In genomic region chr19:55257461-55258411, GRCh38 we compare ENCODE assay signal across 8 cellular contexts. TPM values are rescaled to one million over a fixed set of nuclear protein-coding genes. Genes with fewer than 3 reads are reported as not detected.
DNase-seq lines count a peak whose midpoint lies in the region; ATAC-seq, FAIRE-seq and TF ChIP-seq lines count a peak whose summit lies in the region.

No MANE protein-coding gene starts in this region.

- FAIRE-seq in keratinocyte (lab: Jason Lieb, UNC): no peak

- H3K27ac Mint-ChIP-seq in activated naive CD8-positive, alpha-beta T cell treated with anti-CD3 and anti-CD28 coated beads, Interleukin-2, amount 50 U/mL, for 24 hours: peak overlapping the region; percentile 99

- no peaks in the 10 kb centered on the region for H3K27me3 Mint-ChIP-seq in activated naive CD8-positive, alpha-beta T cell treated with anti-CD3 and anti-CD28 coated beads, Interleukin-2, amount 50 U/mL, for 24 hours

- peaks cover 10% of the 10 kb centered on the region for H3K9me1 ChIP-seq in keratinocyte (ENCODE audit: control insufficient read depth, extremely low read depth, insufficient read depth, low read length)

- peak overlapping the region; percentile 79 to 99 (median 88) for H3K4me3 ChIP-seq in keratinocyte (ENCODE audit: control insufficient read depth in 2 of 3, extremely low read depth in 1 of 3, insufficient read depth in 2 of 3, low read depth in 1 of 3, low read length in 3 of 3)

- H3K9me3 ChIP-seq in keratinocyte (ENCODE audit: control insufficient read depth, low read depth, low read length): no peaks in the 10 kb centered on the region

- no peak for TF ChIP-seq CTCF in keratinocyte (optimal IDR thresholded peaks at IDR 0.05 in 1 of 3, IDR thresholded peaks at IDR 0.05 in 1 of 3, conservative IDR thresholded peaks at IDR 0.05 in 1 of 3; ENCODE audit: extremely low read depth in 1 of 3, insufficient read depth in 2 of 3, low read length in 3 of 3)

- H3K4me1 ChIP-seq in keratinocyte (ENCODE audit: control insufficient read depth, extremely low read depth, insufficient read depth, low read length): peaks cover 27% of the 10 kb centered on the region

- peak overlapping the region; percentile 95 for H3K4me3 Mint-ChIP-seq in activated naive CD8-positive, alpha-beta T cell treated with anti-CD3 and anti-CD28 coated beads, Interleukin-2, amount 50 U/mL, for 24 hours

- no peak overlapping the region for H2AFZ ChIP-seq in keratinocyte (ENCODE audit: control insufficient read depth, low read length)

- H3K36me3 Mint-ChIP-seq in activated naive CD8-positive, alpha-beta T cell treated with anti-CD3 and anti-CD28 coated beads, Interleukin-2, amount 50 U/mL, for 24 hours (ENCODE audit: low read depth): peaks cover 43% of the 10 kb centered on the region

- peak overlapping the region; percentile 96 for H3K4me2 ChIP-seq in keratinocyte (ENCODE audit: control insufficient read depth, extremely low read depth, insufficient read depth, low read depth, low read length)

- peaks cover 39% of the 10 kb centered on the region for H4K20me1 ChIP-seq in keratinocyte (ENCODE audit: control insufficient read depth, extremely low read depth, insufficient read depth, low read length)

- peak; percentile 30 for DNase-seq in NCI-H146 (lab: John Stamatoyannopoulos, UW)
- no peak for DNase-seq in NCI-H146 treated with DMSO at 0.1 percent for 48 hours (lab: John Stamatoyannopoulos, UW; ENCODE audit: unreplicated experiment)
- peak; percentile 56 for DNase-seq in NAMALWA (ENCODE audit: low spot score)
- peak; percentile 38 for DNase-seq in activated naive CD8-positive, alpha-beta T cell treated with anti-CD3 and anti-CD28 coated beads, Interleukin-2, amount 50 U/mL, for 24 hours
- no peak for DNase-seq in keratinocyte (ENCODE audit: low read depth, low spot score)
- DNase-seq in stimulated activated CD4-positive, alpha-beta T cell treated with anti-CD3 and anti-CD28 coated beads, Interleukin-4, amount 100 ng/mL, for 24 hours: peak; percentile 34
- DNase-seq in putamen (ENCODE audit: low spot score): no peak

- H3K4me1 Mint-ChIP-seq in activated naive CD8-positive, alpha-beta T cell treated with anti-CD3 and anti-CD28 coated beads, Interleukin-2, amount 50 U/mL, for 24 hours: peaks cover 56% of the 10 kb centered on the region

- H3K79me2 ChIP-seq in keratinocyte (ENCODE audit: control insufficient read depth, insufficient read depth, low read length): peaks cover 59% of the 10 kb centered on the region

- dilution Hi-C loops in keratinocyte (cut with MboI; ENCODE audit: extremely low pct_ligation_motif_present, low sequenced_read_pairs): no loop called here

- peaks cover 2 to 11% of the 10 kb centered on the region in 2 experiments for H3K36me3 ChIP-seq in keratinocyte (ENCODE audit: control insufficient read depth in 2 of 2, extremely low read depth in 1 of 2, insufficient read depth in 2 of 2, low read length in 2 of 2)

- peak overlapping the region; percentile 94 for H3K9ac ChIP-seq in keratinocyte (ENCODE audit: control insufficient read depth, extremely low read depth, insufficient read depth, low read length)

- peak overlapping the region; percentile 91 for H3K27ac ChIP-seq in keratinocyte (ENCODE audit: control insufficient read depth, insufficient read depth, low read length)

- no peak for ATAC-seq in activated naive CD8-positive, alpha-beta T cell treated with anti-CD3 and anti-CD28 coated beads, Interleukin-2, amount 50 U/mL, for 24 hours
- ATAC-seq in HG02642 (IDR thresholded peaks at IDR 0.05; ENCODE audit: poor library complexity, unreplicated experiment): no peak

- H3K9me3 Mint-ChIP-seq in activated naive CD8-positive, alpha-beta T cell treated with anti-CD3 and anti-CD28 coated beads, Interleukin-2, amount 50 U/mL, for 24 hours: no peaks in the 10 kb centered on the region

- no peaks in the 10 kb centered on the region for H3K27me3 ChIP-seq in keratinocyte (ENCODE audit: control insufficient read depth, extremely low read depth, insufficient read depth, low read length)

RNA-seq across cellular contexts. Expression of gene PPP6R1, which starts 1.1 kb away (rescaled TPM):
- polyA plus RNA-seq in keratinocyte: 26.7 to 49.7 TPM (median 27.5 TPM) in 3 replicates
- polyA plus RNA-seq in keratinocyte (2011; ENCODE audit: low read depth): 53.9 TPM
- polyA plus RNA-seq in keratinocyte (2011; cell fraction: cytosol; rRNA removed): 25.2 and 42.0 TPM in 2 replicates
- 53.5 and 58.2 TPM in 2 replicates for polyA plus RNA-seq in keratinocyte (2011; cell fraction: nucleus; rRNA removed)
- 25.9 and 54.2 TPM in 2 replicates for polyA plus RNA-seq in keratinocyte (2012; ENCODE audit: low replicate concordance)
- polyA minus RNA-seq in keratinocyte: 52.8 to 162 TPM (median 69.3 TPM) in 3 replicates
- polyA minus RNA-seq in keratinocyte (2011; cell fraction: cytosol; rRNA and poly(A)+ RNA removed): 82.3 TPM
- polyA minus RNA-seq in keratinocyte (2011; cell fraction: nucleus; rRNA and poly(A)+ RNA removed): 45.9 and 47.5 TPM in 2 replicates

RNA-seq across cellular contexts. Expression of gene HSPBP1, which starts 22.2 kb away (rescaled TPM):
- 20.2 to 26.7 TPM (median 24.7 TPM) in 3 replicates for polyA plus RNA-seq in keratinocyte
- polyA plus RNA-seq in keratinocyte (2011; ENCODE audit: low read depth): 4.6 TPM
- polyA plus RNA-seq in keratinocyte (2011; cell fraction: cytosol; rRNA removed): 11.9 and 29.1 TPM in 2 replicates
- polyA plus RNA-seq in keratinocyte (2011; cell fraction: nucleus; rRNA removed): 17.3 and 22.0 TPM in 2 replicates
- polyA plus RNA-seq in keratinocyte (2012; ENCODE audit: low replicate concordance): 23.7 and 39.1 TPM in 2 replicates
- polyA minus RNA-seq in keratinocyte: 12.8 to 23.0 TPM (median 15.5 TPM) in 3 replicates
- polyA minus RNA-seq in keratinocyte (2011; cell fraction: cytosol; rRNA and poly(A)+ RNA removed): 59.9 TPM
- polyA minus RNA-seq in keratinocyte (2011; cell fraction: nucleus; rRNA and poly(A)+ RNA removed): 13.4 and 15.5 TPM in 2 replicates

RNA-seq across cellular contexts. Expression of gene BRSK1, which starts 26.1 kb away (rescaled TPM):
- polyA plus RNA-seq in keratinocyte: 0.46 to 1.1 TPM (median 0.98 TPM) in 3 replicates
- not detected for polyA plus RNA-seq in keratinocyte (2011; ENCODE audit: low read depth)
- 0.63 and 1.7 TPM in 2 replicates for polyA plus RNA-seq in keratinocyte (2011; cell fraction: cytosol; rRNA removed)
- polyA plus RNA-seq in keratinocyte (2011; cell fraction: nucleus; rRNA removed): 2.8 and 5.4 TPM in 2 replicates
- 0.38 and 1.1 TPM in 2 replicates for polyA plus RNA-seq in keratinocyte (2012; ENCODE audit: low replicate concordance)
- polyA minus RNA-seq in keratinocyte: 0.13 to 2.7 TPM in 2 of 3 replicates, not detected in the other
- not detected for polyA minus RNA-seq in keratinocyte (2011; cell fraction: cytosol; rRNA and poly(A)+ RNA removed)
- polyA minus RNA-seq in keratinocyte (2011; cell fraction: nucleus; rRNA and poly(A)+ RNA removed): 0.32 and 0.62 TPM in 2 replicates

RNA-seq across cellular contexts. Expression of gene TMEM86B, which starts 29.2 kb away (rescaled TPM):
- 0.60 to 0.88 TPM (median 0.68 TPM) in 3 replicates for polyA plus RNA-seq in keratinocyte
- polyA plus RNA-seq in keratinocyte (2011; ENCODE audit: low read depth): 1.1 TPM
- 0.24 and 0.49 TPM in 2 replicates for polyA plus RNA-seq in keratinocyte (2011; cell fraction: cytosol; rRNA removed)
- 3.4 and 4.6 TPM in 2 replicates for polyA plus RNA-seq in keratinocyte (2011; cell fraction: nucleus; rRNA removed)
- polyA plus RNA-seq in keratinocyte (2012; ENCODE audit: low replicate concordance): 1.0 and 2.2 TPM in 2 replicates
- 0.99 to 3.9 TPM (median 1.2 TPM) in 3 replicates for polyA minus RNA-seq in keratinocyte
- polyA minus RNA-seq in keratinocyte (2011; cell fraction: cytosol; rRNA and poly(A)+ RNA removed): not detected
- 1.7 and 2.6 TPM in 2 replicates for polyA minus RNA-seq in keratinocyte (2011; cell fraction: nucleus; rRNA and poly(A)+ RNA removed)

RNA-seq across cellular contexts. Expression of gene PTPRH, which starts 48.4 kb away (rescaled TPM):
- polyA plus RNA-seq in keratinocyte: 0.06 to 0.17 TPM (median 0.09 TPM) in 3 replicates
- 0.55 TPM for polyA plus RNA-seq in keratinocyte (2011; ENCODE audit: low read depth)
- polyA plus RNA-seq in keratinocyte (2011; cell fraction: cytosol; rRNA removed): 0.02 and 0.12 TPM in 2 replicates
- polyA plus RNA-seq in keratinocyte (2011; cell fraction: nucleus; rRNA removed): 0.08 and 0.27 TPM in 2 replicates
- polyA plus RNA-seq in keratinocyte (2012; ENCODE audit: low replicate concordance): 0.15 and 0.20 TPM in 2 replicates
- 0.38 to 1.1 TPM in 2 of 3 replicates, not detected in the other for polyA minus RNA-seq in keratinocyte
- polyA minus RNA-seq in keratinocyte (2011; cell fraction: cytosol; rRNA and poly(A)+ RNA removed): not detected
- polyA minus RNA-seq in keratinocyte (2011; cell fraction: nucleus; rRNA and poly(A)+ RNA removed): 0.47 and 1.3 TPM in 2 replicates

Comparison
In these comparisons a context has a peak if more than half of its experiments do, and no peak if none do; other contexts are left out.
1. DNase-seq: peak in NCI-H146 (single experiment), NAMALWA (single experiment), activated naive CD8-positive, alpha-beta T cell treated with anti-CD3 and anti-CD28 coated beads, Interleukin-2, amount 50 U/mL, for 24 hours (single experiment) and stimulated activated CD4-positive, alpha-beta T cell treated with anti-CD3 and anti-CD28 coated beads, Interleukin-4, amount 100 ng/mL, for 24 hours (single experiment); none in NCI-H146 treated with DMSO at 0.1 percent for 48 hours (single experiment), keratinocyte (single experiment) and putamen (single experiment).